ENCODE assay signal across 18 cellular contexts in the genomic region with DNA sequence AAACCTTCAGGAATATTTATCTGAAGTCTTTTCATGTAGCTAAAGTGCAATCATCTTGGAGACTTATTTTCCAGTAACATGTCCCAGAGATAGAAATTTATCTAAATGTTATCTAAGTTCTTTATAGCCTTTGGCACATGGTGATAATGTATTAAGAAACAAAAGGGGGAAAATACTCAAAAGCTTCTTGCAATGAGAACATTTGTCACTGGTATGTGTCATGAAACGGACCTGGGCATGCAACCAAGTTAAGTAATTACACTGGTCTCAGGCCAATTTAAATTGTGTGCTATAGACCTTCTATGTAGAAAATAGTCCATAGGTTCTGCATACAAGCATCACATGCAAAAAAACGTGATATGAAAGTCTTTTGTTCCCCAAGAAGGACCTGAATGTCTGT.
DNase-seq lines count a peak whose midpoint lies in the region; ATAC-seq and TF ChIP-seq lines count a peak whose summit lies in the region.
"Had no signal": no experiment of that assay in that cellular context is flagged by ENCODE, and none has a peak within 500 bp of the region (broad histone marks: within the 10 kb centered on the region; RNA-seq: fewer than 3 reads in every experiment).

No MANE protein-coding gene starts in this region.

- BruUV-seq in mammary epithelial cell (replicated peaks; lab: Mats Ljungman, UMichigan), result no TSS peak

- no peaks in the 10 kb centered on the region for H3K9me3 Mint-ChIP-seq in stimulated activated naive CD8-positive, alpha-beta T cell treated with anti-CD3 and anti-CD28 coated beads, Interleukin-15, amount 100 ng/mL, for 72 hours

- no peaks in the 10 kb centered on the region for H3K27me3 Mint-ChIP-seq in stimulated activated naive CD8-positive, alpha-beta T cell treated with anti-CD3 and anti-CD28 coated beads, Interleukin-15, amount 100 ng/mL, for 72 hours
- H3K27me3 Mint-ChIP-seq: activated naive CD8-positive, alpha-beta T cell had no signal

- peaks cover 2% of the 10 kb centered on the region; the same call in 1 of the 2 replicates for H3K9me3 ChIP-seq in MG63
- no peaks in the 10 kb centered on the region for H3K9me3 ChIP-seq in mammary epithelial cell (replicated peaks; ENCODE audit: insufficient read depth, low read length)

- TF ChIP-seq CTCF in mammary epithelial cell (conservative IDR thresholded peaks at IDR 0.05 in 1 of 2, IDR thresholded peaks at IDR 0.05 in 1 of 2; ENCODE audit: extremely low read depth in 1 of 2, insufficient read depth in 1 of 2, low read depth in 1 of 2, low read length in 2 of 2), result no peak

- intact Hi-C loops in mammary epithelial cell (cut with micrococcal nuclease), result no loop called here

- no peak overlapping the region for H3K4me2 ChIP-seq in mammary epithelial cell (ENCODE audit: insufficient read depth, low read depth, low read length)

- H3K4me3 ChIP-seq in MG63 (no peak overlapping the region), mammary epithelial cell (replicated peaks in 1 of 3; ENCODE audit: insufficient read depth in 1 of 3, low read depth in 2 of 3, low read length in 3 of 3) (no peak overlapping the region)
- H3K4me3 ChIP-seq: SK-N-MC had no signal

- no peaks in the 10 kb centered on the region for H3K4me1 ChIP-seq in mammary epithelial cell (ENCODE audit: insufficient read depth, low read length)

- WGBS in mammary epithelial cell (ENCODE audit: low coverage, missing lambda C conversion rate), result 41% methylated on average over 2 of the region's 2 CpGs

- dilution Hi-C loops in mammary epithelial cell (cut with HindIII; ENCODE audit: low sequenced_read_pairs), result no loop called here

- H3K27me3 ChIP-seq in MG63, result no peaks in the 10 kb centered on the region
- H3K27me3 ChIP-seq in mammary epithelial cell (ENCODE audit: insufficient read depth, low read length), result no peaks in the 10 kb centered on the region

- H2AFZ ChIP-seq in mammary epithelial cell (ENCODE audit: low read depth, low read length), result no peak overlapping the region

- no peaks in the 10 kb centered on the region for H3K4me1 Mint-ChIP-seq in stimulated activated naive CD8-positive, alpha-beta T cell treated with anti-CD3 and anti-CD28 coated beads, Interleukin-15, amount 100 ng/mL, for 72 hours
- H3K4me1 Mint-ChIP-seq: naive thymus-derived CD8-positive, alpha-beta T cell had no signal

- no peaks in the 10 kb centered on the region for H3K79me2 ChIP-seq in mammary epithelial cell (ENCODE audit: insufficient read depth, low read length)

- no peak overlapping the region for H3K27ac ChIP-seq in mammary epithelial cell (ENCODE audit: insufficient read depth, low read depth, low read length)
- H3K27ac ChIP-seq: C4-2B, SK-N-MC, VCaP had no signal

- CTCF ChIA-PET in mammary epithelial cell (lab: Charles Lee; ENCODE audit: low non-redundant PET), result no interaction called here

- no peak for ATAC-seq in stimulated activated naive CD8-positive, alpha-beta T cell treated with anti-CD3 and anti-CD28 coated beads, Interleukin-15, amount 100 ng/mL, for 72 hours
- no peak for ATAC-seq in GM18519 (IDR thresholded peaks at IDR 0.05; ENCODE audit: low FRiP score, unreplicated experiment)
- ATAC-seq: left lobe of liver; naive thymus-derived CD8-positive, alpha-beta T cell; sciatic nerve had no signal

- H3K4me3 Mint-ChIP-seq in stimulated activated naive CD8-positive, alpha-beta T cell treated with anti-CD3 and anti-CD28 coated beads, Interleukin-15, amount 100 ng/mL, for 72 hours, result no peak overlapping the region
- H3K4me3 Mint-ChIP-seq: activated naive CD8-positive, alpha-beta T cell; IgD-negative memory B cell; naive thymus-derived CD8-positive, alpha-beta T cell had no signal

- H3K27ac Mint-ChIP-seq in stimulated activated naive CD8-positive, alpha-beta T cell treated with anti-CD3 and anti-CD28 coated beads, Interleukin-15, amount 100 ng/mL, for 72 hours, result no peak overlapping the region
- H3K27ac Mint-ChIP-seq: activated naive CD8-positive, alpha-beta T cell; IgD-negative memory B cell; naive thymus-derived CD8-positive, alpha-beta T cell had no signal

- in situ Hi-C loops in mammary epithelial cell (cut with MboI; ENCODE audit: low sequenced_read_pairs in 2 of 2), result no loop called here

- H3K36me3 ChIP-seq in MG63, result no peaks in the 10 kb centered on the region
- H3K36me3 ChIP-seq in mammary epithelial cell (ENCODE audit: insufficient read depth, low read length), result no peaks in the 10 kb centered on the region

- no peaks in the 10 kb centered on the region for H4K20me1 ChIP-seq in mammary epithelial cell (ENCODE audit: insufficient read depth, low read length)

- peak; percentile 32 for DNase-seq in Daoy (ENCODE audit: low read depth)
- peak; percentile 49 for DNase-seq in MG63
- peak; percentile 59 for DNase-seq in mammary epithelial cell
- peak; percentile 3 to 57 for DNase-seq in lung microvascular endothelial cell (ENCODE audit: low read depth in 2 of 2)
- DNase-seq in stimulated activated naive CD8-positive, alpha-beta T cell treated with anti-CD3 and anti-CD28 coated beads, Interleukin-15, amount 100 ng/mL, for 72 hours, result no peak
- DNase-seq in activated gamma-delta T cell treated with Interleukin-2 at 50 U/mL for 16 hours, result no peak
- DNase-seq in retina, result no peak
- DNase-seq: naive thymus-derived CD8-positive, alpha-beta T cell; NCI-H187; stimulated activated naive CD4-positive, alpha-beta T cell treated with Interleukin-2 at 50 U/mL for 16 hours had no signal

- H3K9ac ChIP-seq in mammary epithelial cell (ENCODE audit: insufficient read depth, low read length), result no peak overlapping the region

Comparison
In these comparisons a context has a peak if more than half of its experiments do, and no peak if none do; other contexts are left out.
1. DNase-seq: peak in Daoy (single experiment), MG63 (single experiment), mammary epithelial cell (single experiment) and lung microvascular endothelial cell (2 of 2); none in stimulated activated naive CD8-positive, alpha-beta T cell treated with anti-CD3 and anti-CD28 coated beads, Interleukin-15, amount 100 ng/mL, for 72 hours (0 of 2), activated gamma-delta T cell treated with Interleukin-2 at 50 U/mL for 16 hours (single experiment) and retina (single experiment).